In genomic region chr2:125371867-125372266, GRCh38 we compare ENCODE assay signal across 36 cellular contexts.
"Had no signal": no experiment of that assay in that cellular context is flagged by ENCODE, and none has a peak within 500 bp of the region (broad histone marks: within the 10 kb centered on the region; RNA-seq: fewer than 3 reads in every experiment).

No MANE protein-coding gene starts in this region.

- DNase-seq: activated B cell treated with CpG ODN at 0.5 μM for 24 hours; activated CD4-positive, alpha-beta memory T cell treated with anti-CD3 and anti-CD28 coated beads for 36 hours; activated CD4-positive, alpha-beta T cell treated with anti-CD3 and anti-CD28 coated beads for 4 hours; activated CD4-positive, alpha-beta T cell treated with anti-CD3 and anti-CD28 coated beads, Interleukin-2, amount 50 U/mL, for 1 hour; activated CD4-positive, CD25-positive, alpha-beta regulatory T cell treated with anti-CD3 and anti-CD28 coated beads, Interleukin-2, amount 50 U/mL, for 72 hours; activated CD8-positive, alpha-beta memory T cell treated with anti-CD3 and anti-CD28 coated beads, Interleukin-2, amount 50 U/mL, for 4 hours; activated gamma-delta T cell treated with Interleukin-2 at 50 U/mL for 16 hours; activated naive CD4-positive, alpha-beta T cell treated with anti-CD3 and anti-CD28 coated beads for 36 hours; activated T-cell treated with anti-CD3 and anti-CD28 coated beads for 4 hours; activated T-cell treated with anti-CD3 and anti-CD28 coated beads, Interleukin-2, amount 50 U/mL, for 4 hours; adrenal gland; body of pancreas; caudate nucleus; cerebellar nuclear complex; NCI-H1105; NCI-H1417 treated with DMSO at 0.1 percent for 48 hours; NCI-H187 treated with DMSO at 0.1 percent for 48 hours; NCI-H2081; NCI-H2171 treated with DMSO at 0.1 percent for 48 hours; NCI-H2227 treated with DMSO at 0.1 percent for 48 hours; NCI-H446 treated with DMSO at 0.1 percent for 48 hours; NCI-H524; NCI-H69; NCI-H82; PC-3; Peyer's patch; RPMI8226; SHP77 treated with DMSO at 0.1 percent for 48 hours; SK-N-SH; T-cell; T-helper 17 cell had no signal

- H3K9me2 ChIP-seq: SK-N-SH had no signal

- H3K9ac ChIP-seq: SK-N-SH had no signal

- H3K4me2 ChIP-seq: SK-N-SH had no signal

- H3K4me3 ChIP-seq: adrenal gland, body of pancreas, Peyer's patch, SJSA1 had no signal

- H3K27me3 ChIP-seq: adrenal gland, body of pancreas, Peyer's patch, SJSA1 had no signal

- H3K36me3 ChIP-seq: adrenal gland, Peyer's patch, SJSA1 had no signal

- H3K9me3 ChIP-seq: adrenal gland, body of pancreas, Peyer's patch, SJSA1, SK-N-SH had no signal

- FAIRE-seq: astrocyte, bronchial epithelial cell had no signal

- ATAC-seq: activated naive CD4-positive, alpha-beta T cell treated with anti-CD3 and anti-CD28 coated beads, Interleukin-2, amount 50 U/mL, for 72 hours; activated T-cell treated with anti-CD3 and anti-CD28 coated beads, Interleukin-2, amount 50 U/mL, for 4 hours; body of pancreas; PC-3; T-cell; T-helper 17 cell had no signal

- H3K4me1 ChIP-seq: adrenal gland, body of pancreas, Peyer's patch, SJSA1 had no signal

- H3K27ac ChIP-seq: adrenal gland, body of pancreas, Peyer's patch, SJSA1, VCaP had no signal
